32 cellular contexts compared by ENCODE assay signal in the genomic region with DNA sequence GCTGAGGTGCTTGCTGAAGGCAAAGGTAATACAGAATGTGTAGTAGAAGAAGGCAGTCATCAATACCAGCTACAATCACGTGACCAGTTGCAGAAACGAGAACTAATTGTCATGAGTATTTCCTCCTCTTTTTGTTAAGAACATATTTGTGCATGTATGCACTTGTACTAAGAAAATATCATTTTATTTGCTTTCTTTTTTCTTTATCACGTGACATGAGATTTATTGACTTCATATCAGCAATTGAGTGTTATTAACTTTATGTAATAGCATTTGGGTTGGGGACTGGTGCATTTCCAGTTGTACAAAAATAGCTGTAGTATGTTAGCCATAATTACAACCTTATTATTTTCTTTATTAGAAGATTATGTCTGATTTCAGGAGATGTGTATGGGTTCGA.
"Had no signal": no experiment of that assay in that cellular context is flagged by ENCODE, and none has a peak within 500 bp of the region (broad histone marks: within the 10 kb centered on the region; RNA-seq: fewer than 3 reads in every experiment).

No MANE protein-coding gene starts in this region.

- H3K36me3 ChIP-seq: adrenal gland, cardiac muscle cell had no signal

- H3K27me3 ChIP-seq: adrenal gland, cardiac muscle cell had no signal

- FAIRE-seq: bronchial epithelial cell, TTC549 had no signal

- H3K4me3 ChIP-seq: adrenal gland, cardiac muscle cell had no signal

- H3K4me1 ChIP-seq: adrenal gland had no signal

- ATAC-seq: activated CD8-positive, alpha-beta T cell treated with anti-CD3 and anti-CD28 coated beads for 36 hours; activated naive CD4-positive, alpha-beta T cell treated with anti-CD3 and anti-CD28 coated beads, Interleukin-2, amount 50 U/mL, for 72 hours; activated T-cell treated with anti-CD3 and anti-CD28 coated beads, Interleukin-2, amount 50 U/mL, for 4 hours; activated T-cell treated with anti-CD3 and anti-CD28 coated beads, Interleukin-2, amount 50 U/mL, for 72 hours; activated T-helper 17 cell treated with anti-CD3 and anti-CD28 coated beads, Interleukin-2, amount 50 U/mL, for 72 hours had no signal

- DNase-seq: activated B cell treated with CpG ODN at 0.5 μM for 24 hours; activated CD4-positive, alpha-beta memory T cell treated with anti-CD3 and anti-CD28 coated beads for 36 hours; activated CD4-positive, alpha-beta T cell treated with anti-CD3 and anti-CD28 coated beads for 4 hours; activated CD4-positive, alpha-beta T cell treated with anti-CD3 and anti-CD28 coated beads, Interleukin-2, amount 10 ng/mL, durations not matched to agents 24 days and 14 days; activated CD4-positive, alpha-beta T cell treated with anti-CD3 and anti-CD28 coated beads, Interleukin-2, amount 50 U/mL, for 1 hour; activated CD4-positive, alpha-beta T cell treated with anti-CD3 and anti-CD28 coated beads, Interleukin-2, amount 50 U/mL, for 4 hours; activated CD4-positive, CD25-positive, alpha-beta regulatory T cell treated with anti-CD3 and anti-CD28 coated beads, Interleukin-2, amount 50 U/mL, for 72 hours; activated CD8-positive, alpha-beta memory T cell treated with anti-CD3 and anti-CD28 coated beads, Interleukin-2, amount 50 U/mL, for 4 hours; activated CD8-positive, alpha-beta T cell treated with anti-CD3 and anti-CD28 coated beads for 36 hours; activated effector memory CD4-positive, alpha-beta T cell treated with anti-CD3 and anti-CD28 coated beads, Interleukin-2, amount 50 U/mL, for 16 hours; activated gamma-delta T cell treated with Interleukin-2 at 50 U/mL for 16 hours; activated naive CD4-positive, alpha-beta T cell; activated naive CD4-positive, alpha-beta T cell treated with anti-CD3 and anti-CD28 coated beads for 36 hours; activated naive CD4-positive, alpha-beta T cell treated with anti-CD3 and anti-CD28 coated beads, Interleukin-2, amount 50 U/mL, for 16 hours; activated naive CD8-positive, alpha-beta T cell treated with anti-CD3 and anti-CD28 coated beads for 36 hours; activated T-cell treated with anti-CD3 and anti-CD28 coated beads for 4 hours; activated T-cell treated with anti-CD3 and anti-CD28 coated beads, Interleukin-2, amount 50 U/mL, for 1 hour; activated T-cell treated with anti-CD3 and anti-CD28 coated beads, Interleukin-2, amount 50 U/mL, for 4 hours; activated T-cell treated with anti-CD3 and anti-CD28 coated beads, Interleukin-2, amount 50 U/mL, for 72 hours; adrenal gland; amniotic stem cell; aorta; caudate nucleus; cerebellar nuclear complex; T-helper 2 cell; T-helper 9 cell had no signal

- H3K27ac ChIP-seq: adrenal gland, cardiac muscle cell, VCaP had no signal
